ENCODE assay signal across 10 cellular contexts in genomic region chr2:207766697-207767460, GRCh38. TPM values are rescaled to one million over a fixed set of nuclear protein-coding genes. Genes with fewer than 3 reads are reported as not detected.
DNase-seq lines count a peak whose midpoint lies in the region; ATAC-seq and TF ChIP-seq lines count a peak whose summit lies in the region.
"Had no signal": no experiment of that assay in that cellular context is flagged by ENCODE, and none has a peak within 500 bp of the region (broad histone marks: within the 10 kb centered on the region; RNA-seq: fewer than 3 reads in every experiment).

No MANE protein-coding gene starts in this region.

- peaks cover 82% of the 10 kb centered on the region for H3K27me3 Mint-ChIP-seq in nephron (ENCODE audit: low read depth)

- no peaks in the 10 kb centered on the region for H3K9me3 Mint-ChIP-seq in nephron

- no peak overlapping the region; the same call in 1 of the 2 replicates for H3K27ac ChIP-seq in Karpas-422 (ENCODE audit: low read length)

- peaks cover 57% of the 10 kb centered on the region for H3K79me2 ChIP-seq in Karpas-422 (ENCODE audit: low read length)

- ATAC-seq in HG02840 (IDR thresholded peaks at IDR 0.05; ENCODE audit: low FRiP score, unreplicated experiment) (no peak), GM21786 (IDR thresholded peaks at IDR 0.05; ENCODE audit: unreplicated experiment) (no peak)

- no peaks in the 10 kb centered on the region; the same call in 1 of the 2 replicates for H3K36me3 ChIP-seq in Karpas-422 (ENCODE audit: insufficient read depth, low read length)

- H3K4me1 Mint-ChIP-seq in nephron: peaks cover 16% of the 10 kb centered on the region

- no peak overlapping the region for H3K9ac ChIP-seq in Karpas-422 (ENCODE audit: low read length)
- H3K9ac ChIP-seq: SK-N-SH had no signal

- peaks cover 60% of the 10 kb centered on the region for H3K4me1 ChIP-seq in Karpas-422 (ENCODE audit: low read length)

- no peak overlapping the region for H3K27ac Mint-ChIP-seq in nephron

- no peaks in the 10 kb centered on the region for H3K9me2 ChIP-seq in Karpas-422 (replicated peaks; ENCODE audit: insufficient read depth, low read length)
- H3K9me2 ChIP-seq: SK-N-SH had no signal

- H3K27me3 ChIP-seq in Karpas-422 (ENCODE audit: low read length): no peaks in the 10 kb centered on the region

- H4K20me1 ChIP-seq in Karpas-422 (ENCODE audit: insufficient read depth, low read depth, low read length): no peaks in the 10 kb centered on the region

- DNase-seq in COLO668 (lab: John Stamatoyannopoulos, UW; ENCODE audit: unreplicated experiment) (peak; percentile 84), Karpas-422 (no peak), ecto neural progenitor cell (ENCODE audit: low spot score) (peak; percentile 65), SK-N-DZ (ENCODE audit: low spot score) (no peak), dedifferentiated amniotic fluid mesenchymal stem cell (ENCODE audit: extremely low spot score) (no peak)
- DNase-seq: dermis blood vessel endothelial cell, SK-N-SH had no signal

- TF ChIP-seq CTCF in nephron (IDR thresholded peaks at IDR 0.05; ENCODE audit: unreplicated experiment in 3 of 3): no peak

- H2AFZ ChIP-seq in Karpas-422 (ENCODE audit: low read length): no peak overlapping the region

- no peak overlapping the region for H3K4me3 ChIP-seq in Karpas-422 (ENCODE audit: low read length)

- peak overlapping the region; percentile 68 for H3K4me2 ChIP-seq in Karpas-422 (ENCODE audit: low read depth, low read length, poor library complexity, severe bottlenecking)
- H3K4me2 ChIP-seq: SK-N-SH had no signal

- H3K4me3 Mint-ChIP-seq in nephron: peak overlapping the region; percentile 90 to 94 (median 90)

- H3K36me3 Mint-ChIP-seq in nephron (ENCODE audit: low read depth): peaks cover 3% of the 10 kb centered on the region

- no peaks in the 10 kb centered on the region for H3K9me3 ChIP-seq in Karpas-422 (ENCODE audit: low read length)
- H3K9me3 ChIP-seq: SK-N-SH had no signal

RNA-seq across cellular contexts. Expression of gene FZD5, which starts 2.8 kb away (rescaled TPM):
- total RNA-seq in Karpas-422 (2014; rRNA removed; shearing (Covaris generic); ENCODE audit: low replicate concordance): 4.0 and 4.8 TPM in 2 replicates
- polyA plus RNA-seq in SK-N-DZ (2014; cell fraction: cytosol; rRNA removed): 4.3 and 5.4 TPM in 2 replicates
- polyA plus RNA-seq in SK-N-DZ (2014; cell fraction: nucleus; rRNA removed): 2.9 TPM in 2 replicates

RNA-seq across cellular contexts. Expression of gene CCNYL1, which starts 55.4 kb away (rescaled TPM):
- 12.6 and 30.5 TPM in 2 replicates for total RNA-seq in Karpas-422 (2014; rRNA removed; shearing (Covaris generic); ENCODE audit: low replicate concordance)
- polyA plus RNA-seq in SK-N-DZ (2014; cell fraction: cytosol; rRNA removed): 2.7 and 2.8 TPM in 2 replicates
- 3.8 and 4.9 TPM in 2 replicates for polyA plus RNA-seq in SK-N-DZ (2014; cell fraction: nucleus; rRNA removed)

Comparison
In these comparisons a context has a peak if more than half of its experiments do, and no peak if none do; other contexts are left out.
1. DNase-seq: peak in COLO668 (single experiment) and ecto neural progenitor cell (single experiment); none in Karpas-422 (single experiment), SK-N-DZ (single experiment) and dedifferentiated amniotic fluid mesenchymal stem cell (single experiment).